1 cellular context compared by ENCODE assay signal in genomic region chr1:161766102-161766981, GRCh38.
TF ChIP-seq lines count a peak whose summit lies in the region.

Gene ATF6 (plus strand): TSS chr1:161766320. CDS start chr1:161766361, 41 bp downstream.

TF ChIP-seq in HEK293, 187 proteins besides CTCF, POLR2A, EP300 and RAD21 (continued from another document and continues in another):
- no peak for TF ChIP-seq PBX3 (CRISPR knock-in tag; IDR thresholded peaks at IDR 0.05)
- TF ChIP-seq, protein P1, sequence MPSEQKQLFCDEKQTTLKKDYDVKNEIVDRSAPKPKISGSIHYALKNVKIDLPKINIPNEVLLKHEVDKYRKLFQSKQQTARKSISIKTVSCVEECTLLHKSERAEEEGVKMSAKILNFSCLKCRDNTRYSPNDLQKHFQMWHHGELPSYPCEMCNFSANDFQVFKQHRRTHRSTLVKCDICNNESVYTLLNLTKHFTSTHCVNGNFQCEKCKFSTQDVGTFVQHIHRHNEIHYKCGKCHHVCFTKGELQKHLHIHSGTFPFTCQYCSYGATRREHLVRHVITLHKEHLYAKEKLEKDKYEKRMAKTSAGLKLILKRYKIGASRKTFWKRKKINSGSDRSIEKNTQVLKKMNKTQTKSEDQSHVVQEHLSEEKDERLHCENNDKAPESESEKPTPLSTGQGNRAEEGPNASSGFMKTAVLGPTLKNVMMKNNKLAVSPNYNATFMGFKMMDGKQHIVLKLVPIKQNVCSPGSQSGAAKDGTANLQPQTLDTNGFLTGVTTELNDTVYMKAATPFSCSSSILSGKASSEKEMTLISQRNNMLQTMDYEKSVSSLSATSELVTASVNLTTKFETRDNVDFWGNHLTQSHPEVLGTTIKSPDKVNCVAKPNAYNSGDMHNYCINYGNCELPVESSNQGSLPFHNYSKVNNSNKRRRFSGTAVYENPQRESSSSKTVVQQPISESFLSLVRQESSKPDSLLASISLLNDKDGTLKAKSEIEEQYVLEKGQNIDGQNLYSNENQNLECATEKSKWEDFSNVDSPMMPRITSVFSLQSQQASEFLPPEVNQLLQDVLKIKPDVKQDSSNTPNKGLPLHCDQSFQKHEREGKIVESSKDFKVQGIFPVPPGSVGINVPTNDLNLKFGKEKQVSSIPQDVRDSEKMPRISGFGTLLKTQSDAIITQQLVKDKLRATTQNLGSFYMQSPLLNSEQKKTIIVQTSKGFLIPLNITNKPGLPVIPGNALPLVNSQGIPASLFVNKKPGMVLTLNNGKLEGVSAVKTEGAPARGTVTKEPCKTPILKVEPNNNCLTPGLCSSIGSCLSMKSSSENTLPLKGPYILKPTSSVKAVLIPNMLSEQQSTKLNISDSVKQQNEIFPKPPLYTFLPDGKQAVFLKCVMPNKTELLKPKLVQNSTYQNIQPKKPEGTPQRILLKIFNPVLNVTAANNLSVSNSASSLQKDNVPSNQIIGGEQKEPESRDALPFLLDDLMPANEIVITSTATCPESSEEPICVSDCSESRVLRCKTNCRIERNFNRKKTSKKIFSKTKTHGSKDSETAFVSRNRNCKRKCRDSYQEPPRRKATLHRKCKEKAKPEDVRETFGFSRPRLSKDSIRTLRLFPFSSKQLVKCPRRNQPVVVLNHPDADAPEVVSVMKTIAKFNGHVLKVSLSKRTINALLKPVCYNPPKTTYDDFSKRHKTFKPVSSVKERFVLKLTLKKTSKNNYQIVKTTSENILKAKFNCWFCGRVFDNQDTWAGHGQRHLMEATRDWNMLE (tag by site-specific recombination; conservative IDR thresholded peaks at IDR 0.05; ENCODE audit: low read depth): peak; percentile 55
- TF ChIP-seq HOXD13 (CRISPR knock-in tag; IDR thresholded peaks at IDR 0.05; ENCODE audit: borderline replicate concordance): no peak
- TF ChIP-seq ZNF473 (tag by site-specific recombination; IDR thresholded peaks at IDR 0.05): no peak
- TF ChIP-seq ZNF624 (tag by site-specific recombination; IDR thresholded peaks at IDR 0.05): no peak
- peak; percentile 91 for TF ChIP-seq ZXDB (tag by site-specific recombination; IDR thresholded peaks at IDR 0.05)
- TF ChIP-seq ZNF433 (tag by site-specific recombination; IDR thresholded peaks at IDR 0.05; ENCODE audit: low read depth): no peak
- 0 out of 2 replicates have a peak, but pooled peaks have one; percentile 25 for TF ChIP-seq ZBTB7A (tag by site-specific recombination; IDR thresholded peaks at IDR 0.05; ENCODE audit: low read depth)
- no peak for TF ChIP-seq SALL2 (tag by site-specific recombination; IDR thresholded peaks at IDR 0.05; ENCODE audit: borderline replicate concordance)
- peak; percentile 95 for TF ChIP-seq ZNF660 (tag by site-specific recombination; IDR thresholded peaks at IDR 0.05)
- no peak for TF ChIP-seq ZNF571 (tag by site-specific recombination; IDR thresholded peaks at IDR 0.05)
- TF ChIP-seq INSM2 (tag by site-specific recombination; IDR thresholded peaks at IDR 0.05): peak; percentile 9; the same call in 1 of the 2 replicates
- peak; percentile 72 for TF ChIP-seq ATF2 (tag by site-specific recombination; IDR thresholded peaks at IDR 0.05; ENCODE audit: low read depth)
- no peak for TF ChIP-seq ZNF157 (tag by site-specific recombination; IDR thresholded peaks at IDR 0.05)
- TF ChIP-seq ZBTB20 (tag by site-specific recombination; IDR thresholded peaks at IDR 0.05): peak; percentile 82
- no peak for TF ChIP-seq ZNF404 (tag by site-specific recombination; IDR thresholded peaks at IDR 0.05)
- 0 out of 2 replicates have a peak, but pooled peaks have one; percentile 51 for TF ChIP-seq ZSCAN5A (tag by site-specific recombination; IDR thresholded peaks at IDR 0.05)
- TF ChIP-seq YY1 (tag by site-specific recombination; IDR thresholded peaks at IDR 0.05): peak; percentile 69; the same call in 1 of the 2 replicates
- TF ChIP-seq, protein P2, sequence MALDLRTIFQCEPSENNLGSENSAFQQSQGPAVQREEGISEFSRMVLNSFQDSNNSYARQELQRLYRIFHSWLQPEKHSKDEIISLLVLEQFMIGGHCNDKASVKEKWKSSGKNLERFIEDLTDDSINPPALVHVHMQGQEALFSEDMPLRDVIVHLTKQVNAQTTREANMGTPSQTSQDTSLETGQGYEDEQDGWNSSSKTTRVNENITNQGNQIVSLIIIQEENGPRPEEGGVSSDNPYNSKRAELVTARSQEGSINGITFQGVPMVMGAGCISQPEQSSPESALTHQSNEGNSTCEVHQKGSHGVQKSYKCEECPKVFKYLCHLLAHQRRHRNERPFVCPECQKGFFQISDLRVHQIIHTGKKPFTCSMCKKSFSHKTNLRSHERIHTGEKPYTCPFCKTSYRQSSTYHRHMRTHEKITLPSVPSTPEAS (tag by site-specific recombination; IDR thresholded peaks at IDR 0.05): peak; percentile 9; the same call in 1 of the 2 replicates
- no peak for TF ChIP-seq ZNF560 (tag by site-specific recombination; IDR thresholded peaks at IDR 0.05; ENCODE audit: borderline replicate concordance)
- TF ChIP-seq, protein P3, sequence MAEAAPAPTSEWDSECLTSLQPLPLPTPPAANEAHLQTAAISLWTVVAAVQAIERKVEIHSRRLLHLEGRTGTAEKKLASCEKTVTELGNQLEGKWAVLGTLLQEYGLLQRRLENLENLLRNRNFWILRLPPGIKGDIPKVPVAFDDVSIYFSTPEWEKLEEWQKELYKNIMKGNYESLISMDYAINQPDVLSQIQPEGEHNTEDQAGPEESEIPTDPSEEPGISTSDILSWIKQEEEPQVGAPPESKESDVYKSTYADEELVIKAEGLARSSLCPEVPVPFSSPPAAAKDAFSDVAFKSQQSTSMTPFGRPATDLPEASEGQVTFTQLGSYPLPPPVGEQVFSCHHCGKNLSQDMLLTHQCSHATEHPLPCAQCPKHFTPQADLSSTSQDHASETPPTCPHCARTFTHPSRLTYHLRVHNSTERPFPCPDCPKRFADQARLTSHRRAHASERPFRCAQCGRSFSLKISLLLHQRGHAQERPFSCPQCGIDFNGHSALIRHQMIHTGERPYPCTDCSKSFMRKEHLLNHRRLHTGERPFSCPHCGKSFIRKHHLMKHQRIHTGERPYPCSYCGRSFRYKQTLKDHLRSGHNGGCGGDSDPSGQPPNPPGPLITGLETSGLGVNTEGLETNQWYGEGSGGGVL (tag by site-specific recombination; IDR thresholded peaks at IDR 0.05): no peak
- TF ChIP-seq ZBTB26 (tag by site-specific recombination; optimal IDR thresholded peaks at IDR 0.05): peak; percentile 15
- no peak for TF ChIP-seq ZNF558 (tag by site-specific recombination; IDR thresholded peaks at IDR 0.05)
- TF ChIP-seq ZNF214 (tag by site-specific recombination; IDR thresholded peaks at IDR 0.05; ENCODE audit: borderline replicate concordance): no peak
- TF ChIP-seq GLIS1 (tag by site-specific recombination; IDR thresholded peaks at IDR 0.05): no peak; the same call in 1 of the 2 replicates
- no peak for TF ChIP-seq GLIS2 (tag by site-specific recombination; IDR thresholded peaks at IDR 0.05)
- no peak for TF ChIP-seq ZNF16 (tag by site-specific recombination; IDR thresholded peaks at IDR 0.05; ENCODE audit: low read depth)
- TF ChIP-seq ZNF341 (tag by site-specific recombination; IDR thresholded peaks at IDR 0.05; ENCODE audit: low read depth): peak; percentile 37; the same call in 1 of the 2 replicates
- no peak for TF ChIP-seq ZNF658 (tag by site-specific recombination; IDR thresholded peaks at IDR 0.05)
- TF ChIP-seq ZNF677 (tag by site-specific recombination; IDR thresholded peaks at IDR 0.05): no peak
- TF ChIP-seq ZNF138 (tag by site-specific recombination; IDR thresholded peaks at IDR 0.05; ENCODE audit: borderline replicate concordance): no peak
- TF ChIP-seq ZFP69B (tag by site-specific recombination; IDR thresholded peaks at IDR 0.05): peak; percentile 79; the same call in 1 of the 2 replicates
- peak; percentile 92 for TF ChIP-seq ZNF600 (tag by site-specific recombination; IDR thresholded peaks at IDR 0.05)
- 0 out of 2 replicates have a peak, but pooled peaks have one; percentile 50 for TF ChIP-seq ZNF155 (tag by site-specific recombination; IDR thresholded peaks at IDR 0.05)
- no peak for TF ChIP-seq PRDM2 (tag by site-specific recombination; IDR thresholded peaks at IDR 0.05; ENCODE audit: borderline replicate concordance)
